In the genomic region with DNA sequence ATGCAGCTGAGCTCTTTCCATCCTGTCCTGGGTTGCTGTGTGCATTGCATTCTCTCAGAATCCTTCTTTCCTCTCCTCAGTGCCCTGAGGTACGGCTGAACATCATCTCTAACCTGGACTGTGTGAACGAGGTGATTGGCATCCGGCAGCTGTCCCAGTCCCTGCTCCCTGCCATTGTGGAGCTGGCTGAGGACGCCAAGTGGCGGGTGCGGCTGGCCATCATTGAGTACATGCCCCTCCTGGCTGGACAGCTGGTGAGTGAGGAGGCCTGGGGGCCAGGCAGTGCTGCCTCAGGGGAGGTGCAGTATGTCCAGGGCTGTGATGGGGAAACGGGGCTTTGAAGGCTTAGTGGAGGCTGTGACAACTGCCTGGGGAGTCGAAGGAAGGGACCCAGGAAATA, we compare ENCODE assay signal across 22 cellular contexts. TPM values are rescaled to one million over a fixed set of nuclear protein-coding genes. Genes with fewer than 3 reads are reported as not detected.
DNase-seq lines count a peak whose midpoint lies in the region; ATAC-seq, FAIRE-seq and TF ChIP-seq lines count a peak whose summit lies in the region.
"Had no signal": no experiment of that assay in that cellular context is flagged by ENCODE, and none has a peak within 500 bp of the region (broad histone marks: within the 10 kb centered on the region; RNA-seq: fewer than 3 reads in every experiment).

No MANE protein-coding gene starts in this region.

- no peak for TF ChIP-seq CTCF in natural killer cell (IDR thresholded peaks at IDR 0.05)
- no peak for TF ChIP-seq CTCF in coronary artery (IDR thresholded peaks at IDR 0.05)
- TF ChIP-seq CTCF in psoas muscle (IDR thresholded peaks at IDR 0.05) = no peak
- TF ChIP-seq CTCF in kidney (IDR thresholded peaks at IDR 0.05; ENCODE audit: borderline replicate concordance, extremely low read depth, insufficient read depth) = no peak
- TF ChIP-seq CTCF in RWPE1 (conservative IDR thresholded peaks at IDR 0.05; ENCODE audit: low read depth) = no peak

- no peaks in the 10 kb centered on the region for H3K9me3 Mint-ChIP-seq in natural killer cell
- no peaks in the 10 kb centered on the region for H3K9me3 Mint-ChIP-seq in natural killer cell treated with Interleukin-12 subunit alpha and Interleukin-12 subunit beta and Interleukin-15 and Interleukin-18, amount 100 ng/mL, for 72 hours
- H3K9me3 Mint-ChIP-seq: CD8-positive, alpha-beta memory T cell had no signal

- peaks cover 32% of the 10 kb centered on the region for H3K36me3 Mint-ChIP-seq in natural killer cell
- H3K36me3 Mint-ChIP-seq in natural killer cell treated with Interleukin-12 subunit alpha and Interleukin-12 subunit beta and Interleukin-15 and Interleukin-18, amount 100 ng/mL, for 72 hours = peaks cover 49% of the 10 kb centered on the region

- H3K36me3 ChIP-seq in psoas muscle (ENCODE audit: insufficient read depth in 1 of 2, low read depth in 1 of 2) = peaks cover 19 to 100% of the 10 kb centered on the region in 2 donors
- H3K36me3 ChIP-seq in kidney (ENCODE audit: control insufficient read depth in 1 of 2, insufficient read depth in 2 of 2, low read length in 2 of 2) = peaks cover 69 to 85% of the 10 kb centered on the region in 2 donors

- no peak overlapping the region for H3K4me3 Mint-ChIP-seq in natural killer cell
- no peak overlapping the region for H3K4me3 Mint-ChIP-seq in natural killer cell treated with Interleukin-12 subunit alpha and Interleukin-12 subunit beta and Interleukin-15 and Interleukin-18, amount 100 ng/mL, for 72 hours

- H3K4me1 ChIP-seq in psoas muscle (no peaks in the 10 kb centered on the region), kidney (ENCODE audit: control insufficient read depth in 1 of 2, insufficient read depth in 1 of 2, low read depth in 1 of 2, low read length in 2 of 2) (no peaks in the 10 kb centered on the region)
- H3K4me1 ChIP-seq: BLaER1 treated with 17β-estradiol and CSF1 and Interleukin-3, amounts not matched to agents 10 nM and 100 nM; HAP-1; Peyer's patch had no signal

- CTCF ChIA-PET in RWPE1 (lab: Yijun Ruan, JAX) = no interaction called here

- no peak for DNase-seq in natural killer cell
- no peak for DNase-seq in natural killer cell treated with Interleukin-12 subunit alpha and Interleukin-12 subunit beta and Interleukin-15 and Interleukin-18, amount 100 ng/mL, for 72 hours (ENCODE audit: low spot score)
- peak; percentile 65 for DNase-seq in coronary artery (ENCODE audit: low spot score)
- no peak for DNase-seq in psoas muscle
- DNase-seq in kidney = no peak
- DNase-seq in RWPE1 (ENCODE audit: low spot score) = no peak
- DNase-seq in Right ventricle myocardium superior = no peak
- DNase-seq: CD8-positive, alpha-beta memory T cell; DMS53; EL; GM23248; NCI-H1092 treated with DMSO at 0.1 percent for 48 hours; NCI-H1694; NCI-H2081 treated with DMSO at 0.1 percent for 48 hours; NCI-H510A; NCI-H748 treated with DMSO at 0.1 percent for 48 hours; NK-92 treated with Interleukin-12 subunit alpha and Interleukin-12 subunit beta, amount 100 ng/mL, for 24 hours; Peyer's patch had no signal

- no peaks in the 10 kb centered on the region for H3K27me3 Mint-ChIP-seq in natural killer cell (ENCODE audit: low read depth in 2 of 2)
- H3K27me3 Mint-ChIP-seq in natural killer cell treated with Interleukin-12 subunit alpha and Interleukin-12 subunit beta and Interleukin-15 and Interleukin-18, amount 100 ng/mL, for 72 hours = no peaks in the 10 kb centered on the region
- H3K27me3 Mint-ChIP-seq: CD8-positive, alpha-beta memory T cell had no signal

- 33 to 42% (median 37%) methylated on average over 8 of the region's 8 CpGs for WGBS in psoas muscle, 3 donors

- no peak for FAIRE-seq in kidney (lab: Jason Lieb, UNC)
- FAIRE-seq: GM12878 had no signal

- no peak overlapping the region for H3K4me3 ChIP-seq in coronary artery
- H3K4me3 ChIP-seq in psoas muscle = no peak overlapping the region
- H3K4me3 ChIP-seq in kidney (ENCODE audit: low read length in 2 of 2) = no peak overlapping the region
- H3K4me3 ChIP-seq: BLaER1 treated with 17β-estradiol and CSF1 and Interleukin-3, amounts not matched to agents 10 nM and 100 nM; GM12878; GM23248; HAP-1; Peyer's patch had no signal

- H3K4me1 Mint-ChIP-seq in natural killer cell = peaks cover 0 to 18% of the 10 kb centered on the region in 2 donors
- peaks cover 0 to 13% of the 10 kb centered on the region in 2 donors for H3K4me1 Mint-ChIP-seq in natural killer cell treated with Interleukin-12 subunit alpha and Interleukin-12 subunit beta and Interleukin-15 and Interleukin-18, amount 100 ng/mL, for 72 hours (ENCODE audit: low read depth in 2 of 2)

- H3K9ac ChIP-seq in kidney (ENCODE audit: low read length in 2 of 2) = no peak overlapping the region
- H3K9ac ChIP-seq: BLaER1 treated with 17β-estradiol and CSF1 and Interleukin-3, amounts not matched to agents 10 nM and 100 nM; GM23248 had no signal

- intact Hi-C loops in natural killer cell (cut with micrococcal nuclease) (no loop called here), psoas muscle (cut with DNase I) (no loop called here), kidney (cut with DNase I) (no loop called here), Right ventricle myocardium superior (cut with DNase I) (no loop called here)

- H3K9me3 ChIP-seq in psoas muscle (no peaks in the 10 kb centered on the region), kidney (ENCODE audit: control insufficient read depth in 1 of 2, low read length in 2 of 2) (no peaks in the 10 kb centered on the region)
- H3K9me3 ChIP-seq: BLaER1 treated with 17β-estradiol and CSF1 and Interleukin-3, amounts not matched to agents 10 nM and 100 nM; HAP-1; Peyer's patch had no signal

- no peak for ATAC-seq in natural killer cell
- ATAC-seq in natural killer cell treated with Interleukin-12 subunit alpha and Interleukin-12 subunit beta and Interleukin-15 and Interleukin-18, amount 100 ng/mL, for 72 hours = no peak
- peak; percentile 53 to 69 (median 62) for ATAC-seq in psoas muscle
- ATAC-seq in Right ventricle myocardium superior (ENCODE audit: poor library complexity) = no peak
- ATAC-seq: GM12878, Right ventricle myocardium inferior had no signal

- H3K27me3 ChIP-seq in psoas muscle (ENCODE audit: insufficient read depth in 3 of 3, low read length in 2 of 3) = no peaks in the 10 kb centered on the region
- H3K27me3 ChIP-seq: BLaER1 treated with 17β-estradiol and CSF1 and Interleukin-3, amounts not matched to agents 10 nM and 100 nM; Peyer's patch had no signal

- no peak overlapping the region for H3K27ac ChIP-seq in coronary artery
- no peak overlapping the region for H3K27ac ChIP-seq in psoas muscle
- H3K27ac ChIP-seq in kidney (ENCODE audit: low read depth in 2 of 2, low read length in 2 of 2) = no peak overlapping the region
- no peak overlapping the region for H3K27ac ChIP-seq in RWPE1
- H3K27ac ChIP-seq: BLaER1 treated with 17β-estradiol and CSF1 and Interleukin-3, amounts not matched to agents 10 nM and 100 nM; GM23248; Peyer's patch had no signal

- peak overlapping the region; percentile 63 to 64 for H3K27ac Mint-ChIP-seq in natural killer cell
- H3K27ac Mint-ChIP-seq in natural killer cell treated with Interleukin-12 subunit alpha and Interleukin-12 subunit beta and Interleukin-15 and Interleukin-18, amount 100 ng/mL, for 72 hours = no peak overlapping the region

- POLR2A ChIA-PET in RWPE1 (lab: Yijun Ruan, JAX; ENCODE audit: low non-redundant PET) = no interaction called here

RNA-seq across cellular contexts. Expression of a gene that starts 29.8 kb away (rescaled TPM):
- total RNA-seq in natural killer cell = 100 to 1,000 TPM; 221 to 256 (median 232) TPM
- total RNA-seq in natural killer cell treated with Interleukin-12 subunit alpha and Interleukin-12 subunit beta and Interleukin-15 and Interleukin-18, amount 100 ng/mL, for 72 hours = 100 to 1,000 TPM; 241 to 252 TPM
- 100 to 1,000 TPM; 182 to 340 (median 268) TPM for total RNA-seq in psoas muscle
- polyA plus RNA-seq in psoas muscle = 100 to 1,000 TPM; 127 to 400 (median 139) TPM
- 314 TPM for total RNA-seq in kidney
- 346 TPM for polyA plus RNA-seq in kidney (ENCODE audit: insufficient read depth, low read depth, low replicate concordance)
- 339 TPM for total RNA-seq in Right ventricle myocardium superior

RNA-seq across cellular contexts. Expression of a gene that starts 48.2 kb away (rescaled TPM):
- 10 to 100 TPM; 27.9 to 40.2 (median 28.0) TPM for total RNA-seq in natural killer cell
- 10 to 100 TPM in 1 of 2 donors, 1 to 10 TPM in 1; 8.3 to 12.9 TPM for total RNA-seq in natural killer cell treated with Interleukin-12 subunit alpha and Interleukin-12 subunit beta and Interleukin-15 and Interleukin-18, amount 100 ng/mL, for 72 hours
- total RNA-seq in psoas muscle = 1 to 10 TPM; 2.1 to 6.4 (median 3.9) TPM
- 1 to 10 TPM; 1.3 to 4.4 (median 1.8) TPM for polyA plus RNA-seq in psoas muscle
- 21.9 TPM for total RNA-seq in kidney
- 7.1 TPM for polyA plus RNA-seq in kidney (ENCODE audit: insufficient read depth, low read depth, low replicate concordance)
- 7.0 TPM for total RNA-seq in Right ventricle myocardium superior

RNA-seq across cellular contexts. Expression of a gene that starts 49.8 kb away (rescaled TPM):
- 10 to 100 TPM; 29.4 to 36.9 (median 32.9) TPM for total RNA-seq in natural killer cell
- 10 to 100 TPM; 13.3 to 18.1 TPM for total RNA-seq in natural killer cell treated with Interleukin-12 subunit alpha and Interleukin-12 subunit beta and Interleukin-15 and Interleukin-18, amount 100 ng/mL, for 72 hours
- 10 to 100 TPM in 2 of 4 donors, 1 to 10 TPM in 2; 6.3 to 10.4 (median 8.8) TPM for total RNA-seq in psoas muscle
- 10 to 100 TPM in 1 of 3 donors, 1 to 10 TPM in 2; 3.6 to 10.7 (median 3.8) TPM for polyA plus RNA-seq in psoas muscle
- 22.8 TPM for total RNA-seq in kidney
- polyA plus RNA-seq in kidney (ENCODE audit: insufficient read depth, low read depth, low replicate concordance) = 8.4 TPM
- total RNA-seq in Right ventricle myocardium superior = 11.1 TPM

Comparison
In these comparisons a context has a peak if more than half of its experiments do, and no peak if none do; other contexts are left out.
1. H3K27ac Mint-ChIP-seq: peak in natural killer cell (2 of 2); none in natural killer cell treated with Interleukin-12 subunit alpha and Interleukin-12 subunit beta and Interleukin-15 and Interleukin-18, amount 100 ng/mL, for 72 hours (0 of 2).
2. ATAC-seq: peak in psoas muscle (4 of 4); none in natural killer cell (0 of 3), natural killer cell treated with Interleukin-12 subunit alpha and Interleukin-12 subunit beta and Interleukin-15 and Interleukin-18, amount 100 ng/mL, for 72 hours (0 of 2) and Right ventricle myocardium superior (single experiment).